12 cellular contexts compared by ENCODE assay signal in the genomic region with DNA sequence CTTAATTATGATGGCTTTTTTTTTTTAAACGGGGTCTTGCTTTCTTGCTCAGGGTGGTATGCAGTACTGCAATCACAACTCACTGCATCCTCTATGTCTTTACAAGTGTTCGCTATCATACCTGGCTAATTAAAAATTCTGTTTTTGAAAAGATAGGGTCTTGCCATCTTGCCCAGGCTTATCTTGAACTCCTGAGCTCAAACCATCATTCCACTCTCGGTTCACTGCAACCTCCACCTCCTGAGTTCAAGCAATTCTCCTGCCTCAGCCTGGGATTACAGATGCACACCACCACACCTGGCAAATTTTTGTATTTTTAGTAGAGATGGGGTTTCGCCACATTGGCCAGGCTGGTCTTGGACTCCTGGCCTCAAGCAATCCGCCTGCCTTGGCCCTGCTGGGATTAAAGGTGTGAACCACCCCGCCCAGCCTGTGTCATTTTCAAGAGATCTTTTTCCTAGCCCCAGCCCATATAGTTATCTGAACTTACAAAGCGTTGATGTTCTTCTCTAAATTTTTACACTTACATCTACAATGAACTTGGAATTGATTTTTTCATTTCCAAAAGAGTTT. TPM values are rescaled to one million over a fixed set of nuclear protein-coding genes. Genes with fewer than 3 reads are reported as not detected.
DNase-seq lines count a peak whose midpoint lies in the region; ATAC-seq and TF ChIP-seq lines count a peak whose summit lies in the region.
"Had no signal": no experiment of that assay in that cellular context is flagged by ENCODE, and none has a peak within 500 bp of the region (broad histone marks: within the 10 kb centered on the region; RNA-seq: fewer than 3 reads in every experiment).

No MANE protein-coding gene starts in this region.

- TF ChIP-seq CTCF in NB4 (IDR thresholded peaks at IDR 0.05; ENCODE audit: low read depth, low read length) (no peak), osteocyte (IDR thresholded peaks at IDR 0.05) (no peak)

- DNase-seq in activated CD4-positive, CD25-positive, alpha-beta regulatory T cell treated with anti-CD3 and anti-CD28 coated beads, Interleukin-2, amount 50 U/mL, for 72 hours = peak; percentile 25
- DNase-seq in activated CD4-positive, CD25-positive, alpha-beta regulatory T cell (lab: John Stamatoyannopoulos, UW) = no peak
- no peak for DNase-seq in NB4 (ENCODE audit: low read depth)
- no peak for DNase-seq in central memory CD8-positive, alpha-beta T cell (ENCODE audit: low spot score in 2 of 2)
- DNase-seq in osteocyte (ENCODE audit: extremely low spot score, unreplicated experiment) = no peak
- DNase-seq in cerebellum (ENCODE audit: low spot score) = no peak
- DNase-seq in NK-92 (lab: John Stamatoyannopoulos, UW; ENCODE audit: unreplicated experiment) = no peak
- DNase-seq: GDM1, NCI-H1092 had no signal

- no peaks in the 10 kb centered on the region for H3K9me3 Mint-ChIP-seq in central memory CD8-positive, alpha-beta T cell
- no peaks in the 10 kb centered on the region for H3K9me3 Mint-ChIP-seq in osteocyte (ENCODE audit: unreplicated experiment)

- H3K4me3 ChIP-seq in NB4 (ENCODE audit: low read depth, low read length) = peak overlapping the region; percentile 98

- no peak for TF ChIP-seq POLR2A in NB4 (IDR thresholded peaks at IDR 0.05; ENCODE audit: extremely low read depth, insufficient read length)

- peaks cover 49% of the 10 kb centered on the region for H3K36me3 Mint-ChIP-seq in central memory CD8-positive, alpha-beta T cell (ENCODE audit: insufficient read depth)
- peaks cover 13% of the 10 kb centered on the region for H3K36me3 Mint-ChIP-seq in osteocyte (ENCODE audit: unreplicated experiment)

- peaks cover 58% of the 10 kb centered on the region for H3K4me1 Mint-ChIP-seq in central memory CD8-positive, alpha-beta T cell
- H3K4me1 Mint-ChIP-seq in osteocyte (ENCODE audit: unreplicated experiment) = peaks cover 76% of the 10 kb centered on the region

- peak overlapping the region; percentile 93 for H3K4me3 Mint-ChIP-seq in central memory CD8-positive, alpha-beta T cell
- no peak overlapping the region for H3K4me3 Mint-ChIP-seq in osteocyte (ENCODE audit: unreplicated experiment)

- no peaks in the 10 kb centered on the region for H3K27me3 Mint-ChIP-seq in central memory CD8-positive, alpha-beta T cell
- H3K27me3 Mint-ChIP-seq in osteocyte (ENCODE audit: unreplicated experiment) = no peaks in the 10 kb centered on the region

- no peak for ATAC-seq in central memory CD8-positive, alpha-beta T cell (replicated peaks; ENCODE audit: extremely low read depth, poor library complexity, severe bottlenecking)
- no peak for ATAC-seq in GM21515 (IDR thresholded peaks at IDR 0.05; ENCODE audit: unreplicated experiment)

- peak overlapping the region; percentile 99 for H3K27ac Mint-ChIP-seq in central memory CD8-positive, alpha-beta T cell (ENCODE audit: low read depth)
- H3K27ac Mint-ChIP-seq in osteocyte (ENCODE audit: unreplicated experiment) = peak overlapping the region; percentile 80

RNA-seq across cellular contexts. Expression of a gene that starts 6.0 kb away (rescaled TPM):
- total RNA-seq in osteocyte (189 and 200 TPM in 2 replicates), cerebellum (68.7 TPM)

RNA-seq across cellular contexts. Expression of a gene that starts 31.5 kb away (rescaled TPM):
- not detected in 2 replicates for total RNA-seq in osteocyte
- total RNA-seq in cerebellum = not detected
- total RNA-seq: A673, subcutaneous adipose tissue had no signal

RNA-seq across cellular contexts. Expression of a gene that starts 33.9 kb away (rescaled TPM):
- total RNA-seq in osteocyte (3.6 and 6.3 TPM in 2 replicates), cerebellum (26.0 TPM)
